13 cellular contexts compared by ENCODE assay signal in genomic region chr14:91062600-91062999, GRCh38. TPM values are rescaled to one million over a fixed set of nuclear protein-coding genes. Genes with fewer than 3 reads are reported as not detected.
DNase-seq lines count a peak whose midpoint lies in the region; ATAC-seq and TF ChIP-seq lines count a peak whose summit lies in the region.
"Had no signal": no experiment of that assay in that cellular context is flagged by ENCODE, and none has a peak within 500 bp of the region (broad histone marks: within the 10 kb centered on the region; RNA-seq: fewer than 3 reads in every experiment).

No MANE protein-coding gene starts in this region.

- no peaks in the 10 kb centered on the region for H3K9me3 Mint-ChIP-seq in activated CD8-positive, alpha-beta memory T cell treated with anti-CD3 and anti-CD28 coated beads, Interleukin-2, amount 10 ng/mL, durations not matched to agents 7 days and 5 days (ENCODE audit: low read depth)
- H3K9me3 Mint-ChIP-seq in central memory CD8-positive, alpha-beta T cell = peaks cover 8% of the 10 kb centered on the region
- no peaks in the 10 kb centered on the region for H3K9me3 Mint-ChIP-seq in HFFc6

- H3K4me1 ChIP-seq in OCI-LY7 (ENCODE audit: insufficient read depth, low read length, poor library complexity, severe bottlenecking) (peaks cover 37% of the 10 kb centered on the region), spleen (peaks cover 12 to 66% (median 56%) of the 10 kb centered on the region in 6 donors)

- in situ Hi-C loops in ACHN (cut with HindIII; ENCODE audit: low pct_ligation_motif_present, low pct_unique_long_range_greater_than_20kb, low sequenced_read_pairs) = no loop called here

- BruUV-seq in OCI-LY7 (replicated peaks; lab: Mats Ljungman, UMichigan) = no TSS peak

- H3K27ac Mint-ChIP-seq in activated CD8-positive, alpha-beta memory T cell treated with anti-CD3 and anti-CD28 coated beads, Interleukin-2, amount 10 ng/mL, durations not matched to agents 7 days and 5 days = peak overlapping the region; percentile 95
- H3K27ac Mint-ChIP-seq in central memory CD8-positive, alpha-beta T cell (ENCODE audit: low read depth) = peak overlapping the region; percentile 92
- no peak overlapping the region for H3K27ac Mint-ChIP-seq in HFFc6

- POLR2A ChIA-PET in OCI-LY7 (lab: Charles Lee) = interaction anchor here (0.5 to 1.1 kb wide), 10 partner anchors 9 to 1474 kb away, joined by 3 to 4 read pairs (median 3); no protein-coding TSS in a partner anchor

- H3K27ac ChIP-seq in OCI-LY7 (ENCODE audit: low read depth, low read length, poor library complexity, severe bottlenecking) (peak overlapping the region; percentile 67), spleen (peak overlapping the region; percentile 44 to 99 (median 66))
- H3K27ac ChIP-seq: uterus had no signal

- peaks cover 15% of the 10 kb centered on the region; the same call in 1 of the 2 replicates for H3K79me2 ChIP-seq in OCI-LY7 (ENCODE audit: insufficient read depth, low read depth, low read length)

- 83 to 95% (median 87%) methylated on average over 2 of the region's 2 CpGs for WGBS in spleen, 5 donors

- H3K36me3 ChIP-seq in OCI-LY7 (ENCODE audit: insufficient read depth, low read length) (no peaks in the 10 kb centered on the region), spleen (no peaks in the 10 kb centered on the region)
- H3K36me3 ChIP-seq: uterus had no signal

- intact Hi-C loops in OCI-LY7 (cut with micrococcal nuclease; ENCODE audit: unreplicated experiment) (loop anchor here (5.0 to 10.0 kb wide), 2 partner anchors 222 to 665 kb away; partner anchors contain the start of gene CALM1), spleen (cut with DNase I; ENCODE audit: low total_unique reads) (no loop called here)

- peak overlapping the region; percentile 98 for H2AFZ ChIP-seq in OCI-LY7 (ENCODE audit: low read length)

- H3K4me3 ChIP-seq in OCI-LY7 (ENCODE audit: low read depth, low read length, poor library complexity, severe bottlenecking) (peak overlapping the region; percentile 33), spleen (peak overlapping the region in 1 of 8 donors; percentile 34)
- H3K4me3 ChIP-seq: uterus had no signal

- H3K9me3 ChIP-seq in OCI-LY7 (ENCODE audit: low read length) (no peaks in the 10 kb centered on the region; the same call in 1 of the 2 replicates), spleen (no peaks in the 10 kb centered on the region)
- H3K9me3 ChIP-seq: uterus had no signal

- no peaks in the 10 kb centered on the region for H3K27me3 Mint-ChIP-seq in activated CD8-positive, alpha-beta memory T cell treated with anti-CD3 and anti-CD28 coated beads, Interleukin-2, amount 10 ng/mL, durations not matched to agents 7 days and 5 days
- no peaks in the 10 kb centered on the region for H3K27me3 Mint-ChIP-seq in central memory CD8-positive, alpha-beta T cell
- H3K27me3 Mint-ChIP-seq in HFFc6 (ENCODE audit: insufficient read depth) = peaks cover 2% of the 10 kb centered on the region

- ATAC-seq in activated CD8-positive, alpha-beta memory T cell treated with anti-CD3 and anti-CD28 coated beads, Interleukin-2, amount 10 ng/mL, durations not matched to agents 7 days and 5 days = no peak
- ATAC-seq in central memory CD8-positive, alpha-beta T cell (replicated peaks; ENCODE audit: extremely low read depth, poor library complexity, severe bottlenecking) = no peak

- TF ChIP-seq CTCF in OCI-LY7 (conservative IDR thresholded peaks at IDR 0.05; ENCODE audit: low read length) = no peak
- no peak for TF ChIP-seq CTCF in spleen (IDR thresholded peaks at IDR 0.05 in 8 of 11, conservative IDR thresholded peaks at IDR 0.05 in 3 of 11)
- TF ChIP-seq CTCF in HFFc6 (IDR thresholded peaks at IDR 0.05) = no peak

- H3K4me2 ChIP-seq in OCI-LY7 (ENCODE audit: low read length) = peak overlapping the region; percentile 56

- CTCF ChIA-PET in activated CD8-positive, alpha-beta memory T cell treated with anti-CD3 and anti-CD28 coated beads, Interleukin-2, amount 10 ng/mL, durations not matched to agents 7 days and 5 days (lab: Charles Lee) = interaction anchor here (1.0 to 9.7 kb wide), 5 partner anchors 10 to 161 kb away, joined by 3 to 125 read pairs (median 9); partner anchors contain the start of gene DGLUCY
- CTCF ChIA-PET in OCI-LY7 (lab: Charles Lee; ENCODE audit: unreplicated experiment) = interaction anchor here (1.4 kb wide), 1 partner anchor 45 kb away, joined by 3 read pairs; no protein-coding TSS in a partner anchor

- peaks cover 36% of the 10 kb centered on the region for H3K36me3 Mint-ChIP-seq in activated CD8-positive, alpha-beta memory T cell treated with anti-CD3 and anti-CD28 coated beads, Interleukin-2, amount 10 ng/mL, durations not matched to agents 7 days and 5 days
- peaks cover 3% of the 10 kb centered on the region for H3K36me3 Mint-ChIP-seq in central memory CD8-positive, alpha-beta T cell (ENCODE audit: insufficient read depth)
- H3K36me3 Mint-ChIP-seq in HFFc6 (ENCODE audit: low read depth) = no peaks in the 10 kb centered on the region

- peaks cover 58% of the 10 kb centered on the region for H3K4me1 Mint-ChIP-seq in activated CD8-positive, alpha-beta memory T cell treated with anti-CD3 and anti-CD28 coated beads, Interleukin-2, amount 10 ng/mL, durations not matched to agents 7 days and 5 days
- H3K4me1 Mint-ChIP-seq in central memory CD8-positive, alpha-beta T cell = peaks cover 54% of the 10 kb centered on the region
- peaks cover 11% of the 10 kb centered on the region for H3K4me1 Mint-ChIP-seq in HFFc6 (ENCODE audit: low read depth)

- peak overlapping the region; percentile 42 for H3K4me3 Mint-ChIP-seq in activated CD8-positive, alpha-beta memory T cell treated with anti-CD3 and anti-CD28 coated beads, Interleukin-2, amount 10 ng/mL, durations not matched to agents 7 days and 5 days
- H3K4me3 Mint-ChIP-seq in central memory CD8-positive, alpha-beta T cell = peak overlapping the region; percentile 4
- H3K4me3 Mint-ChIP-seq in HFFc6 = no peak overlapping the region

- TF ChIP-seq POLR2A in spleen (IDR thresholded peaks at IDR 0.05) = no peak

- no peaks in the 10 kb centered on the region for H3K9me2 ChIP-seq in OCI-LY7 (ENCODE audit: insufficient read depth, low read length)

- H4K20me1 ChIP-seq in OCI-LY7 (ENCODE audit: insufficient read depth, low read length) = no peaks in the 10 kb centered on the region

- H3K27me3 ChIP-seq in spleen (replicated peaks in 1 of 7) = no peaks in the 10 kb centered on the region
- H3K27me3 ChIP-seq: uterus had no signal

- no peak for DNase-seq in activated CD8-positive, alpha-beta memory T cell treated with anti-CD3 and anti-CD28 coated beads, Interleukin-2, amount 10 ng/mL, durations not matched to agents 7 days and 5 days
- DNase-seq in activated CD8-positive, alpha-beta memory T cell treated with anti-CD3 and anti-CD28 coated beads, Interleukin-2, amount 50 U/mL, for 48 hours = no peak
- no peak for DNase-seq in OCI-LY7 (ENCODE audit: low spot score)
- no peak for DNase-seq in central memory CD8-positive, alpha-beta T cell (ENCODE audit: low spot score in 2 of 2)
- DNase-seq in spleen = no peak
- no peak for DNase-seq in ACHN
- no peak for DNase-seq in HFFc6
- no peak for DNase-seq in NCI-H1105 (lab: John Stamatoyannopoulos, UW)
- DNase-seq: mesenchymal stem cell; NCI-H1436 treated with DMSO at 0.1 percent for 48 hours; occipital lobe; stimulated activated naive CD4-positive, alpha-beta T cell treated with Interleukin-2 at 50 U/mL for 16 hours; uterus had no signal

RNA-seq across cellular contexts. Expression of gene RPS6KA5, which starts 2.2 kb away (rescaled TPM):
- 10 to 100 TPM; 48.1 to 58.2 TPM for total RNA-seq in activated CD8-positive, alpha-beta memory T cell treated with anti-CD3 and anti-CD28 coated beads, Interleukin-2, amount 10 ng/mL, durations not matched to agents 7 days and 5 days
- total RNA-seq in OCI-LY7 (2014; rRNA removed; shearing (Covaris generic)) = 9.0 and 9.6 TPM in 2 replicates
- 12.7 and 14.3 TPM in 2 replicates for total RNA-seq in OCI-LY7 (2022)
- total RNA-seq in spleen = 10 to 100 TPM in 4 of 7 donors, 1 to 10 TPM in 3; 8.2 to 17.8 (median 14.6) TPM
- polyA plus RNA-seq in spleen = 1 to 10 TPM; 1.4 to 2.5 (median 1.7) TPM
- under 1 TPM; 0.36 to 0.91 (median 0.48) TPM for total RNA-seq in HFFc6 (2021; fragmentation: NEBNext Ultra II Directional; extraction: Animal tissue kit (Norgen Biotek cat#: 25700))

RNA-seq across cellular contexts. Expression of gene DGLUCY, which starts 51.3 kb away (rescaled TPM):
- total RNA-seq in activated CD8-positive, alpha-beta memory T cell treated with anti-CD3 and anti-CD28 coated beads, Interleukin-2, amount 10 ng/mL, durations not matched to agents 7 days and 5 days = 100 to 1,000 TPM; 113 to 176 TPM
- total RNA-seq in OCI-LY7 (2014; rRNA removed; shearing (Covaris generic)) = 30.2 and 37.6 TPM in 2 replicates
- 56.8 and 60.2 TPM in 2 replicates for total RNA-seq in OCI-LY7 (2022)
- total RNA-seq in spleen = 100 to 1,000 TPM in 5 of 7 donors, 10 to 100 TPM in 2; 83.2 to 134 (median 106) TPM
- polyA plus RNA-seq in spleen = 10 to 100 TPM; 24.1 to 42.9 (median 35.0) TPM
- 10 to 100 TPM; 13.5 to 18.1 (median 15.2) TPM for total RNA-seq in HFFc6 (2021; fragmentation: NEBNext Ultra II Directional; extraction: Animal tissue kit (Norgen Biotek cat#: 25700))

Comparison
In these comparisons a context has a peak if more than half of its experiments do, and no peak if none do; other contexts are left out.
1. RNA of gene RPS6KA5, which starts 2.2 kb away (total RNA-seq): 48.1 to 58.2 TPM in activated CD8-positive, alpha-beta memory T cell treated with anti-CD3 and anti-CD28 coated beads, Interleukin-2, amount 10 ng/mL, durations not matched to agents 7 days and 5 days, 8.2 to 17.8 TPM in spleen and 9.0 to 14.3 TPM in OCI-LY7; 0.36 to 0.91 TPM in HFFc6; every median in the first group is over 4 times any median in the second.